6 cellular contexts compared by ENCODE assay signal in genomic region chr12:123671876-123672275, GRCh38. TPM values are rescaled to one million over a fixed set of nuclear protein-coding genes. Genes with fewer than 3 reads are reported as not detected.
A peak's percentile ranks its signal among the peaks of the same experiment; 100 is the strongest.
DNase-seq lines count a peak whose midpoint lies in the region; TF ChIP-seq lines count a peak whose summit lies in the region.

No MANE protein-coding gene starts in this region.

- no peaks in the 10 kb centered on the region for H3K27me3 Mint-ChIP-seq in endodermal cell (ENCODE audit: insufficient read depth)

- H4K20me1 ChIP-seq in smooth muscle cell (ENCODE audit: low read depth), result no peaks in the 10 kb centered on the region

- 92 to 96% methylated on average over 5 to 6 of the region's 6 CpGs for WGBS in endodermal cell (ENCODE audit: insufficient coverage in 1 of 2, insufficient read length in 1 of 2), 2 experiments
- 94% methylated on average over 6 of the region's 6 CpGs for WGBS in smooth muscle cell (ENCODE audit: low lambda C conversion rate)

- TF ChIP-seq CTCF in endodermal cell (conservative IDR thresholded peaks at IDR 0.05), result no peak
- no peak for TF ChIP-seq CTCF in smooth muscle cell (IDR thresholded peaks at IDR 0.05; ENCODE audit: borderline replicate concordance, insufficient read depth, poor library complexity, severe bottlenecking)

- H3K36me3 ChIP-seq in endodermal cell (ENCODE audit: control insufficient read depth, insufficient read depth, low read length), result peaks cover 27% of the 10 kb centered on the region
- H3K36me3 ChIP-seq in smooth muscle cell (ENCODE audit: low read depth), result no peaks in the 10 kb centered on the region

- H3K9me3 Mint-ChIP-seq in endodermal cell, result no peaks in the 10 kb centered on the region

- H3K4me1 ChIP-seq in endodermal cell (ENCODE audit: control insufficient read depth, insufficient read depth, low read length) (peaks cover 6% of the 10 kb centered on the region), smooth muscle cell (ENCODE audit: low read depth) (peaks cover 6% of the 10 kb centered on the region)

- peak overlapping the region; percentile 77 for H2AFZ ChIP-seq in smooth muscle cell (ENCODE audit: low read depth)

- H3K4me2 ChIP-seq in smooth muscle cell, result peak overlapping the region; percentile 92

- no peak overlapping the region for H3K9ac ChIP-seq in endodermal cell (ENCODE audit: extremely low read depth, low read length, poor library complexity, severe bottlenecking)
- no peak overlapping the region for H3K9ac ChIP-seq in smooth muscle cell (ENCODE audit: low read depth)

- peaks cover 31% of the 10 kb centered on the region for H3K36me3 Mint-ChIP-seq in endodermal cell (ENCODE audit: low read depth)

- no peaks in the 10 kb centered on the region for H3K27me3 ChIP-seq in endodermal cell (ENCODE audit: control insufficient read depth, insufficient read depth, low read length, poor library complexity, severe bottlenecking)
- no peaks in the 10 kb centered on the region for H3K27me3 ChIP-seq in smooth muscle cell (ENCODE audit: low read depth)

- H3K79me2 ChIP-seq in smooth muscle cell (ENCODE audit: low read depth), result no peaks in the 10 kb centered on the region

- peaks cover 5% of the 10 kb centered on the region for H3K4me1 Mint-ChIP-seq in endodermal cell

- H3F3A ChIP-seq in smooth muscle cell (ENCODE audit: low read depth), result no peaks in the 10 kb centered on the region

- H3K9me3 ChIP-seq in endodermal cell (ENCODE audit: control insufficient read depth, low read length), result no peaks in the 10 kb centered on the region
- H3K9me3 ChIP-seq in smooth muscle cell (replicated peaks; ENCODE audit: low read depth), result no peaks in the 10 kb centered on the region

- H3K4me3 ChIP-seq in endodermal cell (ENCODE audit: low read length), result peak overlapping the region; percentile 90
- peak overlapping the region; percentile 63 for H3K4me3 ChIP-seq in smooth muscle cell

- H3K27ac ChIP-seq in endodermal cell (ENCODE audit: low read depth, low read length) (no peak overlapping the region), smooth muscle cell (ENCODE audit: low read depth) (no peak overlapping the region)

- DNase-seq in NCI-H1105 treated with DMSO at 0.1 percent for 48 hours (lab: John Stamatoyannopoulos, UW), result peak; percentile 3
- DNase-seq in NCI-H1105 (lab: John Stamatoyannopoulos, UW), result no peak
- DNase-seq in endodermal cell, result no peak
- DNase-seq in smooth muscle cell (lab: John Stamatoyannopoulos, UW; ENCODE audit: unreplicated experiment), result no peak
- DNase-seq in Ammon's horn (ENCODE audit: low spot score), result no peak
- DNase-seq in SIG-M5 treated with dmso at 0.1 percent for 504 hours (lab: John Stamatoyannopoulos, UW; ENCODE audit: unreplicated experiment), result no peak

- H3K27ac Mint-ChIP-seq in endodermal cell, result no peak overlapping the region

- H3K4me3 Mint-ChIP-seq in endodermal cell, result peak overlapping the region; percentile 88

RNA-seq across cellular contexts. Expression of gene TCTN2, which starts 1.0 kb away (rescaled TPM):
- total RNA-seq in endodermal cell (10 to 100 TPM; 19.2 to 25.6 TPM), smooth muscle cell (11.5 and 12.6 TPM in 2 replicates)
- 17.6 TPM for polyA plus RNA-seq in endodermal cell (2013, experiment 1 of 2)
- 17.3 TPM for polyA plus RNA-seq in endodermal cell (2013, experiment 2 of 2)
- polyA plus RNA-seq in smooth muscle cell, result 2.8 and 3.0 TPM in 2 replicates

RNA-seq across cellular contexts. Expression of gene GTF2H3, which starts 38.2 kb away (rescaled TPM):
- total RNA-seq in endodermal cell (10 to 100 TPM; 39.4 to 42.5 TPM), smooth muscle cell (39.5 and 43.2 TPM in 2 replicates)
- 32.6 TPM for polyA plus RNA-seq in endodermal cell (2013, experiment 1 of 2)
- 24.5 TPM for polyA plus RNA-seq in endodermal cell (2013, experiment 2 of 2)
- 10.8 and 11.3 TPM in 2 replicates for polyA plus RNA-seq in smooth muscle cell

RNA-seq across cellular contexts. Expression of gene EIF2B1, which starts 38.4 kb away (rescaled TPM):
- total RNA-seq in endodermal cell (10 to 100 TPM; 42.0 to 45.8 TPM), smooth muscle cell (81.4 and 87.4 TPM in 2 replicates)
- polyA plus RNA-seq in endodermal cell (2013, experiment 1 of 2), result 45.3 TPM
- 38.2 TPM for polyA plus RNA-seq in endodermal cell (2013, experiment 2 of 2)
- 45.4 and 47.0 TPM in 2 replicates for polyA plus RNA-seq in smooth muscle cell

RNA-seq across cellular contexts. Expression of gene ATP6V0A2, which starts 40.3 kb away (rescaled TPM):
- total RNA-seq in endodermal cell (10 to 100 TPM; 86.3 to 91.1 TPM), smooth muscle cell (17.4 and 23.8 TPM in 2 replicates)
- polyA plus RNA-seq in endodermal cell (2013, experiment 1 of 2), result 28.2 TPM
- 25.0 TPM for polyA plus RNA-seq in endodermal cell (2013, experiment 2 of 2)
- 12.0 and 12.6 TPM in 2 replicates for polyA plus RNA-seq in smooth muscle cell
